In genomic region chr11:81237139-81237538, GRCh38 we compare ENCODE assay signal across 8 cellular contexts.
DNase-seq lines count a peak whose midpoint lies in the region; ATAC-seq, FAIRE-seq and TF ChIP-seq lines count a peak whose summit lies in the region.

No MANE protein-coding gene starts in this region.

- no peaks in the 10 kb centered on the region for H3K79me2 ChIP-seq in GM23338 (replicated peaks; ENCODE audit: insufficient read depth)

- H3K4me1 Mint-ChIP-seq in GM23338, result peaks cover 9% of the 10 kb centered on the region; the same call in 2 of the 3 replicates

- peak; percentile 89 for ATAC-seq in GM23338

- H4K20me1 ChIP-seq in GM23338 (replicated peaks; ENCODE audit: insufficient read depth), result no peaks in the 10 kb centered on the region

- H3K27ac Mint-ChIP-seq in GM23338, result no peak overlapping the region

- FAIRE-seq in bronchial epithelial cell (lab: Jason Lieb, UNC), result no peak

- no peaks in the 10 kb centered on the region for H3K36me3 Mint-ChIP-seq in GM23338 (ENCODE audit: low read depth)

- H3F3A ChIP-seq in GM23338 (replicated peaks; ENCODE audit: low read depth), result no peaks in the 10 kb centered on the region

- intact Hi-C loops in posterior vena cava (cut with DNase I), result no loop called here

- H3K9me3 Mint-ChIP-seq in GM23338, result no peaks in the 10 kb centered on the region

- H3K4me3 Mint-ChIP-seq in GM23338, result no peak overlapping the region

- no peaks in the 10 kb centered on the region for H3K4me1 ChIP-seq in GM23338 (ENCODE audit: insufficient read depth)

- H3K9me2 ChIP-seq in GM23338 (ENCODE audit: insufficient read depth), result no peaks in the 10 kb centered on the region

- no peak overlapping the region for H3K27ac ChIP-seq in GM23338 (ENCODE audit: low read depth)

- H3K27me3 ChIP-seq in GM23338 (ENCODE audit: insufficient read depth), result no peaks in the 10 kb centered on the region
- H3K27me3 ChIP-seq in bronchial epithelial cell (ENCODE audit: control insufficient read depth, insufficient read depth, low read length), result no peaks in the 10 kb centered on the region

- H2AFZ ChIP-seq in GM23338, result no peak overlapping the region

- H3K4me2 ChIP-seq in GM23338, result no peak overlapping the region

- H3K4me3 ChIP-seq in GM23338, result no peak overlapping the region
- no peak overlapping the region for H3K4me3 ChIP-seq in bronchial epithelial cell (ENCODE audit: low read depth, low read length)

- H3K36me3 ChIP-seq in GM23338 (ENCODE audit: insufficient read depth) (no peaks in the 10 kb centered on the region), bronchial epithelial cell (ENCODE audit: control insufficient read depth, insufficient read depth, low read length) (no peaks in the 10 kb centered on the region)

- TF ChIP-seq CTCF in GM23338 (conservative IDR thresholded peaks at IDR 0.05; ENCODE audit: low read depth in 2 of 2) (peak; percentile 76 to 86), bronchial epithelial cell (IDR thresholded peaks at IDR 0.05; ENCODE audit: insufficient read depth, low read length, severe bottlenecking) (peak; percentile 30)

- no peaks in the 10 kb centered on the region for H3K27me3 Mint-ChIP-seq in GM23338 (ENCODE audit: insufficient read depth, low read depth, poor library complexity)

- peak; percentile 15 for DNase-seq in COR-L47 (lab: John Stamatoyannopoulos, UW)
- peak; percentile 74 for DNase-seq in GM23338 (ENCODE audit: low spot score)
- peak; percentile 70 for DNase-seq in NCI-H345 treated with DMSO at 0.1 percent for 48 hours (lab: John Stamatoyannopoulos, UW; ENCODE audit: unreplicated experiment)
- peak; percentile 64 for DNase-seq in bronchial epithelial cell (ENCODE audit: low read depth)
- DNase-seq in middle frontal gyrus (ENCODE audit: extremely low spot score, low spot score), result peak; percentile 23
- DNase-seq in stimulated activated CD4-positive, alpha-beta T cell treated with anti-CD3 and anti-CD28 coated beads, Interleukin-4, amount 100 ng/mL, for 1 hour, result no peak
- no peak for DNase-seq in posterior vena cava (ENCODE audit: low spot score)
- DNase-seq in activated effector memory CD4-positive, alpha-beta T cell treated with anti-CD3 and anti-CD28 coated beads, Interleukin-2, amount 50 U/mL, for 16 hours, result no peak

TF ChIP-seq in GM23338, 12 proteins besides CTCF, POLR2A, EP300 and RAD21:
- TF ChIP-seq POLR2AphosphoS5 (IDR thresholded peaks at IDR 0.05; ENCODE audit: low read depth), result no peak
- no peak for TF ChIP-seq REST (IDR thresholded peaks at IDR 0.05; ENCODE audit: unreplicated experiment)
- no peak for TF ChIP-seq JUNB (IDR thresholded peaks at IDR 0.05; ENCODE audit: unreplicated experiment)
- TF ChIP-seq STAT1 (IDR thresholded peaks at IDR 0.05; ENCODE audit: unreplicated experiment), result no peak
- TF ChIP-seq ETS1 (IDR thresholded peaks at IDR 0.05), result no peak
- no peak for TF ChIP-seq EZH2 (IDR thresholded peaks at IDR 0.05; ENCODE audit: low read depth, unreplicated experiment)
- no peak for TF ChIP-seq ZNF331 (CRISPR knock-in tag; IDR thresholded peaks at IDR 0.05; ENCODE audit: low read depth)
- no peak for TF ChIP-seq CREB1 (CRISPR knock-in tag; IDR thresholded peaks at IDR 0.05; ENCODE audit: low read depth)
- TF ChIP-seq ZNF462 (CRISPR knock-in tag; IDR thresholded peaks at IDR 0.05), result no peak
- TF ChIP-seq NANOG (IDR thresholded peaks at IDR 0.05; ENCODE audit: borderline replicate concordance), result no peak
- no peak for TF ChIP-seq EZH2phosphoT487 (IDR thresholded peaks at IDR 0.05; ENCODE audit: unreplicated experiment)
- no peak for TF ChIP-seq ZNF114 (CRISPR knock-in tag; IDR thresholded peaks at IDR 0.05)

Comparison
In these comparisons a context has a peak if more than half of its experiments do, and no peak if none do; other contexts are left out.
1. DNase-seq: peak in COR-L47 (single experiment), GM23338 (single experiment), NCI-H345 treated with DMSO at 0.1 percent for 48 hours (single experiment), bronchial epithelial cell (single experiment) and middle frontal gyrus (single experiment); none in stimulated activated CD4-positive, alpha-beta T cell treated with anti-CD3 and anti-CD28 coated beads, Interleukin-4, amount 100 ng/mL, for 1 hour (single experiment), posterior vena cava (single experiment) and activated effector memory CD4-positive, alpha-beta T cell treated with anti-CD3 and anti-CD28 coated beads, Interleukin-2, amount 50 U/mL, for 16 hours (single experiment).